ENCODE assay signal across 22 cellular contexts in genomic region chr10:77829356-77829755, GRCh38.
"Had no signal": no experiment of that assay in that cellular context is flagged by ENCODE, and none has a peak within 500 bp of the region (broad histone marks: within the 10 kb centered on the region; RNA-seq: fewer than 3 reads in every experiment).

No MANE protein-coding gene starts in this region.

- H3K4me3 Mint-ChIP-seq: T-cell had no signal

- H3K9me3 Mint-ChIP-seq: T-cell had no signal

- H3K9me3 ChIP-seq: SK-N-SH had no signal

- ATAC-seq: T-cell had no signal

- H3K4me2 ChIP-seq: SK-N-SH had no signal

- H3K27ac ChIP-seq: HL-60 had no signal

- H3K9ac ChIP-seq: SK-N-SH had no signal

- H3K27me3 Mint-ChIP-seq: T-cell had no signal

- H3K36me3 Mint-ChIP-seq: T-cell had no signal

- H3K27ac Mint-ChIP-seq: T-cell had no signal

- DNase-seq: KBM-7, MV-4-11, NCI-H1048, NCI-H1105 treated with DMSO at 0.1 percent for 48 hours, NCI-H1417 treated with DMSO at 0.1 percent for 48 hours, NCI-H146, NCI-H1694 treated with DMSO at 0.1 percent for 48 hours, NCI-H1930, NCI-H2081 treated with DMSO at 0.1 percent for 48 hours, NCI-H2171, NCI-H226, NCI-H446, NCI-H510A, NCI-H524 treated with DMSO at 0.1 percent for 48 hours, NCI-H69, NCI-H774, RPMI8226, SHP77, SK-N-SH, SW 1271, T-cell had no signal
